In genomic region chr12:93696462-93696861, GRCh38 we compare ENCODE assay signal across 21 cellular contexts.
"Had no signal": no experiment of that assay in that cellular context is flagged by ENCODE, and none has a peak within 500 bp of the region (broad histone marks: within the 10 kb centered on the region; RNA-seq: fewer than 3 reads in every experiment).

No MANE protein-coding gene starts in this region.

- H3K9me3 ChIP-seq: colonic mucosa, esophagus muscularis mucosa, gastroesophageal sphincter, left lung, lower lobe of right lung, mucosa of descending colon had no signal

- H3K27ac Mint-ChIP-seq: dendritic cell treated with granulocyte-macrophage colony-stimulating factor and Interleukin-4, amounts not matched to agents 40 ng/mL and 50 ng/mL, for 4 days; immature natural killer cell; mesothelial cell of epicardium had no signal

- H3K36me3 ChIP-seq: colonic mucosa, esophagus muscularis mucosa, gastroesophageal sphincter, heart left ventricle, left lung, lower lobe of right lung had no signal

- H3K9me3 Mint-ChIP-seq: dendritic cell treated with granulocyte-macrophage colony-stimulating factor and Interleukin-4, amounts not matched to agents 40 ng/mL and 50 ng/mL, for 4 days; immature natural killer cell had no signal

- ATAC-seq: foreskin keratinocyte, gastroesophageal sphincter, heart left ventricle, left cardiac atrium, left lung, left ventricle myocardium superior, lower lobe of right lung, mucosa of descending colon had no signal

- H3K27ac ChIP-seq: colonic mucosa, esophagus muscularis mucosa, foreskin keratinocyte, gastroesophageal sphincter, heart left ventricle, hepatocyte, left lung, lower lobe of right lung had no signal

- H2AFZ ChIP-seq: hepatocyte had no signal

- H3K4me1 ChIP-seq: colonic mucosa had no signal

- H3K79me2 ChIP-seq: hepatocyte had no signal

- FAIRE-seq: endothelial cell of umbilical vein, frontal cortex, keratinocyte had no signal

- DNase-seq: colonic mucosa; cortex of kidney; effector memory CD4-positive, alpha-beta T cell; foreskin keratinocyte; heart left ventricle; hypothalamus; immature natural killer cell; left cardiac atrium; left lung; left ventricle myocardium superior; lower lobe of right lung; mesenchymal stem cell; mucosa of descending colon had no signal

- H3K4me3 Mint-ChIP-seq: dendritic cell treated with granulocyte-macrophage colony-stimulating factor and Interleukin-4, amounts not matched to agents 40 ng/mL and 50 ng/mL, for 4 days; immature natural killer cell; mesothelial cell of epicardium had no signal

- H3K4me2 ChIP-seq: hepatocyte had no signal

- H3K27me3 Mint-ChIP-seq: dendritic cell treated with granulocyte-macrophage colony-stimulating factor and Interleukin-4, amounts not matched to agents 40 ng/mL and 50 ng/mL, for 4 days had no signal

- H3K4me3 ChIP-seq: colonic mucosa, esophagus muscularis mucosa, gastroesophageal sphincter, heart left ventricle, hepatocyte, left lung, lower lobe of right lung, mucosa of descending colon had no signal

- H3K27me3 ChIP-seq: colonic mucosa, esophagus muscularis mucosa, foreskin keratinocyte, gastroesophageal sphincter, heart left ventricle, hepatocyte, left lung had no signal
